Comparison of ENCODE assay signal across 26 cellular contexts in genomic region chr17:58503876-58504275, GRCh38. TPM values are rescaled to one million over a fixed set of nuclear protein-coding genes. Genes with fewer than 3 reads are reported as not detected.
DNase-seq lines count a peak whose midpoint lies in the region; ATAC-seq lines count a peak whose summit lies in the region.
"Had no signal": no experiment of that assay in that cellular context is flagged by ENCODE, and none has a peak within 500 bp of the region (broad histone marks: within the 10 kb centered on the region; RNA-seq: fewer than 3 reads in every experiment).

No MANE protein-coding gene starts in this region.

- H3K9me3 Mint-ChIP-seq in activated naive CD4-positive, alpha-beta T cell treated with anti-CD3 and anti-CD28 coated beads, Interleukin-2, amount 50 U/mL, for 72 hours: no peaks in the 10 kb centered on the region
- H3K9me3 Mint-ChIP-seq in activated naive CD4-positive, alpha-beta T cell treated with anti-CD3 and anti-CD28 coated beads, Interleukin-2, amount 10 ng/mL, durations not matched to agents 7 days and 5 days: no peaks in the 10 kb centered on the region
- H3K9me3 Mint-ChIP-seq in naive B cell: no peaks in the 10 kb centered on the region
- H3K9me3 Mint-ChIP-seq in T-helper 2 cell treated with Interferon-gamma antibody and Interleukin-4, amounts not matched to agents 5 μg/mL and 100 μg/mL, for 36 hours: no peaks in the 10 kb centered on the region
- H3K9me3 Mint-ChIP-seq: activated T-helper 1 cell treated with anti-CD3 and anti-CD28 coated beads, Interleukin-12 subunit alpha, Interleukin-12 subunit beta, Interleukin-2, Interleukin-4 antibody, amounts not matched to agents 30 ng/mL and 10 ng/mL and 1 ng/mL, durations not matched to agents 14 hours and 24 hours and 36 hours; CD8-positive, alpha-beta memory T cell; GM23338 had no signal

- no peak overlapping the region for H3K4me3 Mint-ChIP-seq in activated naive CD4-positive, alpha-beta T cell treated with anti-CD3 and anti-CD28 coated beads, Interleukin-2, amount 10 ng/mL, durations not matched to agents 7 days and 5 days
- no peak overlapping the region for H3K4me3 Mint-ChIP-seq in T-helper 17 cell
- peak overlapping the region in 4 of 8 donors; percentile 6 to 77 (median 55) for H3K4me3 Mint-ChIP-seq in naive B cell
- H3K4me3 Mint-ChIP-seq in T-helper 2 cell treated with Interferon-gamma antibody and Interleukin-4, amounts not matched to agents 5 μg/mL and 100 μg/mL, for 36 hours: no peak overlapping the region
- H3K4me3 Mint-ChIP-seq: activated CD8-positive, alpha-beta memory T cell treated with anti-CD3 and anti-CD28 coated beads, Interleukin-2, amount 10 ng/mL, durations not matched to agents 7 days and 5 days; activated T-helper 1 cell treated with anti-CD3 and anti-CD28 coated beads, Interleukin-12 subunit alpha, Interleukin-12 subunit beta, Interleukin-2, Interleukin-4 antibody, amounts not matched to agents 30 ng/mL and 10 ng/mL and 1 ng/mL, durations not matched to agents 14 hours and 24 hours and 36 hours; CD8-positive, alpha-beta memory T cell; GM23338 had no signal

- H3K4me1 Mint-ChIP-seq in activated naive CD4-positive, alpha-beta T cell treated with anti-CD3 and anti-CD28 coated beads, Interleukin-2, amount 10 ng/mL, durations not matched to agents 7 days and 5 days: peaks cover 14% of the 10 kb centered on the region
- H3K4me1 Mint-ChIP-seq in T-helper 17 cell: peaks cover 3% of the 10 kb centered on the region
- peaks cover 14 to 30% (median 22%) of the 10 kb centered on the region in 3 donors for H3K4me1 Mint-ChIP-seq in naive B cell
- peaks cover 3% of the 10 kb centered on the region for H3K4me1 Mint-ChIP-seq in T-helper 2 cell treated with Interferon-gamma antibody and Interleukin-4, amounts not matched to agents 5 μg/mL and 100 μg/mL, for 36 hours (ENCODE audit: low read depth)
- H3K4me1 Mint-ChIP-seq: GM23338 had no signal

- CTCF ChIA-PET in activated naive CD4-positive, alpha-beta T cell treated with anti-CD3 and anti-CD28 coated beads, Interleukin-2, amount 10 ng/mL, durations not matched to agents 7 days and 5 days (lab: Charles Lee): no interaction called here

- no peaks in the 10 kb centered on the region for H3K9me3 ChIP-seq in T-helper 17 cell (ENCODE audit: control insufficient read depth, low read length, poor library complexity, severe bottlenecking)
- H3K9me3 ChIP-seq: A549, breast epithelium, thoracic aorta, vagina had no signal

- peaks cover 10 to 38% of the 10 kb centered on the region in 2 donors for H3K36me3 Mint-ChIP-seq in activated naive CD4-positive, alpha-beta T cell treated with anti-CD3 and anti-CD28 coated beads, Interleukin-2, amount 50 U/mL, for 72 hours
- peaks cover 52% of the 10 kb centered on the region for H3K36me3 Mint-ChIP-seq in activated naive CD4-positive, alpha-beta T cell treated with anti-CD3 and anti-CD28 coated beads, Interleukin-2, amount 10 ng/mL, durations not matched to agents 7 days and 5 days
- H3K36me3 Mint-ChIP-seq in T-helper 17 cell (ENCODE audit: low read depth): peaks cover 5% of the 10 kb centered on the region
- peaks cover 15 to 29% of the 10 kb centered on the region in 2 donors for H3K36me3 Mint-ChIP-seq in naive B cell
- H3K36me3 Mint-ChIP-seq in T-helper 2 cell treated with Interferon-gamma antibody and Interleukin-4, amounts not matched to agents 5 μg/mL and 100 μg/mL, for 36 hours (ENCODE audit: low read depth): peaks cover 47% of the 10 kb centered on the region

- no peak for DNase-seq in activated naive CD4-positive, alpha-beta T cell treated with anti-CD3 and anti-CD28 coated beads, Interleukin-2, amount 50 U/mL, for 72 hours (ENCODE audit: low spot score in 2 of 2)
- DNase-seq in activated naive CD4-positive, alpha-beta T cell treated with anti-CD3 and anti-CD28 coated beads, Interleukin-2, amount 10 ng/mL, durations not matched to agents 7 days and 5 days: no peak
- DNase-seq in T-helper 17 cell (no peak), naive B cell (no peak), NCI-H2029 (lab: John Stamatoyannopoulos, UW) (no peak), NCI-H345 treated with DMSO at 0.1 percent for 48 hours (lab: John Stamatoyannopoulos, UW; ENCODE audit: unreplicated experiment) (no peak)
- DNase-seq in activated effector memory CD4-positive, alpha-beta T cell treated with anti-CD3 and anti-CD28 coated beads, Interleukin-2, amount 50 U/mL, for 16 hours: no peak
- DNase-seq in T-helper 2 cell treated with Interferon-gamma antibody and Interleukin-4, amounts not matched to agents 5 μg/mL and 100 μg/mL, for 36 hours (ENCODE audit: low spot score): no peak
- DNase-seq: activated CD4-positive, alpha-beta T cell treated with anti-CD3 and anti-CD28 coated beads, Interleukin-2, amount 50 U/mL, for 1 hour; activated CD8-positive, alpha-beta memory T cell treated with anti-CD3 and anti-CD28 coated beads, Interleukin-2, amount 10 ng/mL, durations not matched to agents 7 days and 5 days; activated naive CD4-positive, alpha-beta T cell treated with anti-CD3 and anti-CD28 coated beads, Interleukin-2, amount 50 U/mL, for 16 hours; AML-193; CD8-positive, alpha-beta memory T cell; NCI-H1436; NCI-H446 treated with DMSO at 0.1 percent for 48 hours; stimulated activated naive CD8-positive, alpha-beta T cell treated with anti-CD3 and anti-CD28 coated beads, Interleukin-15, Interleukin-2, amounts not matched to agents 100 U/mL and 50 U/mL, for 24 hours; T-helper 9 cell had no signal

- ATAC-seq in activated naive CD4-positive, alpha-beta T cell treated with anti-CD3 and anti-CD28 coated beads, Interleukin-2, amount 50 U/mL, for 72 hours: no peak
- ATAC-seq in T-helper 17 cell: no peak
- no peak for ATAC-seq in naive B cell (ENCODE audit: low read depth in 2 of 2)
- ATAC-seq: A549; activated CD8-positive, alpha-beta memory T cell treated with anti-CD3 and anti-CD28 coated beads, Interleukin-2, amount 10 ng/mL, durations not matched to agents 7 days and 5 days; GM23338; Right ventricle myocardium inferior; sciatic nerve; stimulated activated naive CD8-positive, alpha-beta T cell treated with anti-CD3 and anti-CD28 coated beads, Interleukin-15, Interleukin-2, amounts not matched to agents 100 U/mL and 50 U/mL, for 24 hours had no signal

- H3K27ac Mint-ChIP-seq in activated naive CD4-positive, alpha-beta T cell treated with anti-CD3 and anti-CD28 coated beads, Interleukin-2, amount 50 U/mL, for 72 hours: peak overlapping the region; percentile 29 to 90
- H3K27ac Mint-ChIP-seq in activated naive CD4-positive, alpha-beta T cell treated with anti-CD3 and anti-CD28 coated beads, Interleukin-2, amount 10 ng/mL, durations not matched to agents 7 days and 5 days: no peak overlapping the region
- H3K27ac Mint-ChIP-seq in T-helper 17 cell (peak overlapping the region; percentile 70), naive B cell (peak overlapping the region in 5 of 6 donors; percentile 86 to 98 (median 98))
- no peak overlapping the region for H3K27ac Mint-ChIP-seq in T-helper 2 cell treated with Interferon-gamma antibody and Interleukin-4, amounts not matched to agents 5 μg/mL and 100 μg/mL, for 36 hours
- H3K27ac Mint-ChIP-seq: activated CD8-positive, alpha-beta memory T cell treated with anti-CD3 and anti-CD28 coated beads, Interleukin-2, amount 10 ng/mL, durations not matched to agents 7 days and 5 days; activated T-helper 1 cell treated with anti-CD3 and anti-CD28 coated beads, Interleukin-12 subunit alpha, Interleukin-12 subunit beta, Interleukin-2, Interleukin-4 antibody, amounts not matched to agents 30 ng/mL and 10 ng/mL and 1 ng/mL, durations not matched to agents 14 hours and 24 hours and 36 hours; GM23338 had no signal

- no peaks in the 10 kb centered on the region for H3K27me3 Mint-ChIP-seq in activated naive CD4-positive, alpha-beta T cell treated with anti-CD3 and anti-CD28 coated beads, Interleukin-2, amount 10 ng/mL, durations not matched to agents 7 days and 5 days
- no peaks in the 10 kb centered on the region for H3K27me3 Mint-ChIP-seq in T-helper 17 cell
- H3K27me3 Mint-ChIP-seq in naive B cell: no peaks in the 10 kb centered on the region
- no peaks in the 10 kb centered on the region for H3K27me3 Mint-ChIP-seq in T-helper 2 cell treated with Interferon-gamma antibody and Interleukin-4, amounts not matched to agents 5 μg/mL and 100 μg/mL, for 36 hours (ENCODE audit: low read depth)
- H3K27me3 Mint-ChIP-seq: activated CD8-positive, alpha-beta memory T cell treated with anti-CD3 and anti-CD28 coated beads, Interleukin-2, amount 10 ng/mL, durations not matched to agents 7 days and 5 days; CD8-positive, alpha-beta memory T cell had no signal

RNA-seq across cellular contexts. Expression of gene MTMR4, which starts 10.6 kb away (rescaled TPM):
- total RNA-seq in activated naive CD4-positive, alpha-beta T cell treated with anti-CD3 and anti-CD28 coated beads, Interleukin-2, amount 50 U/mL, for 72 hours: 10 to 100 TPM; 55.2 to 73.3 TPM
- total RNA-seq in T-helper 17 cell: 10 to 100 TPM; 36.6 to 41.3 TPM
- polyA plus RNA-seq in naive B cell (ENCODE audit: low read depth in 6 of 6): 10 to 100 TPM; 12.9 to 35.7 (median 30.4) TPM

RNA-seq across cellular contexts. Expression of gene HSF5, which starts 15.7 kb away (rescaled TPM):
- 1 to 10 TPM; 2.0 to 3.9 TPM for total RNA-seq in activated naive CD4-positive, alpha-beta T cell treated with anti-CD3 and anti-CD28 coated beads, Interleukin-2, amount 50 U/mL, for 72 hours
- total RNA-seq in T-helper 17 cell: 1 to 10 TPM; 1.5 to 1.6 TPM
- polyA plus RNA-seq in naive B cell (ENCODE audit: low read depth in 6 of 6): 1 to 10 TPM; 1.3 to 4.6 (median 3.1) TPM
- total RNA-seq: M059J, Right ventricle myocardium inferior had no signal
- polyA plus RNA-seq: A549, GM23338 had no signal

Comparison
In these comparisons a context has a peak if more than half of its experiments do, and no peak if none do; other contexts are left out.
1. H3K27ac Mint-ChIP-seq: peak in activated naive CD4-positive, alpha-beta T cell treated with anti-CD3 and anti-CD28 coated beads, Interleukin-2, amount 50 U/mL, for 72 hours (2 of 2), T-helper 17 cell (single experiment) and naive B cell (5 of 6); none in activated naive CD4-positive, alpha-beta T cell treated with anti-CD3 and anti-CD28 coated beads, Interleukin-2, amount 10 ng/mL, durations not matched to agents 7 days and 5 days (single experiment) and T-helper 2 cell treated with Interferon-gamma antibody and Interleukin-4, amounts not matched to agents 5 μg/mL and 100 μg/mL, for 36 hours (single experiment).